Comparison of ENCODE assay signal across 8 cellular contexts in genomic region chr12:31072962-31073361, GRCh38. TPM values are rescaled to one million over a fixed set of nuclear protein-coding genes. Genes with fewer than 3 reads are reported as not detected.
DNase-seq lines count a peak whose midpoint lies in the region; ATAC-seq, FAIRE-seq and TF ChIP-seq lines count a peak whose summit lies in the region.
"Not testable (repeated sequence)": the region's sequence is repeated elsewhere in the genome, so short reads cannot be mapped to it uniquely, and the experiment has no call there.

No MANE protein-coding gene starts in this region.

- dilution Hi-C loops in endothelial cell of umbilical vein (cut with MboI; ENCODE audit: extremely low pct_ligation_motif_present, low sequenced_read_pairs) = not testable (repeated sequence)

- H3K4me1 ChIP-seq in DND-41 (ENCODE audit: insufficient read depth, low read length) = peaks cover 30% of the 10 kb centered on the region
- H3K4me1 ChIP-seq in SJCRH30; endothelial cell of umbilical vein (ENCODE audit: control insufficient read depth, extremely low read depth, insufficient read depth, low read length); parathyroid adenoma; upper lobe of left lung: not testable (repeated sequence)

- H3K36me3 ChIP-seq in DND-41 (ENCODE audit: insufficient read depth, low read length); SJCRH30; endothelial cell of umbilical vein (ENCODE audit: control insufficient read depth in 2 of 2, extremely low read depth in 1 of 2, insufficient read depth in 2 of 2, low read length in 2 of 2); parathyroid adenoma (ENCODE audit: control insufficient read depth, insufficient read depth, low read length); upper lobe of left lung: not testable (repeated sequence)

- peaks cover 31 to 32% of the 10 kb centered on the region in 2 donors for H3K36me3 Mint-ChIP-seq in activated naive CD4-positive, alpha-beta T cell treated with anti-CD3 and anti-CD28 coated beads, Interleukin-2, amount 50 U/mL, for 72 hours

- POLR2A ChIA-PET in endothelial cell of umbilical vein (lab: Charles Lee) = not testable (repeated sequence)

- not testable (repeated sequence) for TF ChIP-seq POLR2A in endothelial cell of umbilical vein (IDR thresholded peaks at IDR 0.05; ENCODE audit: low read depth, low read length); upper lobe of left lung (IDR thresholded peaks at IDR 0.05)

- not testable (repeated sequence) for FAIRE-seq in endothelial cell of umbilical vein (lab: Jason Lieb, UNC)

- not testable (repeated sequence) for H3K9me3 Mint-ChIP-seq in activated naive CD4-positive, alpha-beta T cell treated with anti-CD3 and anti-CD28 coated beads, Interleukin-2, amount 50 U/mL, for 72 hours

- not testable (repeated sequence) for BruUV-seq in endothelial cell of umbilical vein (replicated peaks; lab: Mats Ljungman, UMichigan)

- not testable (repeated sequence) for DNase-seq in DND-41; SJCRH30; activated naive CD4-positive, alpha-beta T cell treated with anti-CD3 and anti-CD28 coated beads, Interleukin-2, amount 50 U/mL, for 72 hours (ENCODE audit: low spot score in 2 of 2); endothelial cell of umbilical vein (ENCODE audit: low read depth, low spot score); upper lobe of left lung
- peak; percentile 18 for DNase-seq in M059J (ENCODE audit: low read depth)
- DNase-seq in left kidney (ENCODE audit: low read depth, low spot score) = peak; percentile 24

- not testable (repeated sequence) for H3K9me1 ChIP-seq in endothelial cell of umbilical vein (replicated peaks; ENCODE audit: control insufficient read depth, extremely low read depth, insufficient read depth, low read length)

- not testable (repeated sequence) for H4K20me1 ChIP-seq in DND-41 (ENCODE audit: insufficient read depth, low read length); endothelial cell of umbilical vein (replicated peaks; ENCODE audit: control insufficient read depth, extremely low read depth, insufficient read depth, low read length)

- H3K27me3 ChIP-seq in DND-41 (ENCODE audit: insufficient read depth, low read length, poor library complexity); SJCRH30; endothelial cell of umbilical vein (ENCODE audit: control insufficient read depth in 2 of 2, insufficient read depth in 2 of 2, low read length in 2 of 2); parathyroid adenoma (ENCODE audit: control insufficient read depth, insufficient read depth, low read length); upper lobe of left lung: not testable (repeated sequence)

- H3K9me3 ChIP-seq in DND-41 (ENCODE audit: insufficient read depth, low read length, severe bottlenecking); SJCRH30 (replicated peaks); endothelial cell of umbilical vein (replicated peaks; ENCODE audit: control insufficient read depth, insufficient read depth, low read length); parathyroid adenoma (ENCODE audit: control insufficient read depth, low read length); upper lobe of left lung: not testable (repeated sequence)

- H2AFZ ChIP-seq in DND-41 (ENCODE audit: low read depth, low read length) (peak overlapping the region; percentile 73), parathyroid adenoma (peak overlapping the region; percentile 78)
- H2AFZ ChIP-seq in endothelial cell of umbilical vein (ENCODE audit: low read depth, low read length) = not testable (repeated sequence)

- peak overlapping the region; percentile 55 to 90 for H3K27ac Mint-ChIP-seq in activated naive CD4-positive, alpha-beta T cell treated with anti-CD3 and anti-CD28 coated beads, Interleukin-2, amount 50 U/mL, for 72 hours

- not testable (repeated sequence) for TF ChIP-seq CTCF in DND-41 (IDR thresholded peaks at IDR 0.05; ENCODE audit: borderline replicate concordance, extremely low read depth, low read length, poor library complexity, severe bottlenecking); endothelial cell of umbilical vein (IDR thresholded peaks at IDR 0.05; ENCODE audit: extremely low read depth in 1 of 2, insufficient read depth in 1 of 2, low read depth in 1 of 2, low read length in 2 of 2); parathyroid adenoma (IDR thresholded peaks at IDR 0.05); upper lobe of left lung (IDR thresholded peaks at IDR 0.05)

- CTCF ChIA-PET in endothelial cell of umbilical vein (lab: Charles Lee) = not testable (repeated sequence)

- WGBS in upper lobe of left lung, 2 donors = 59 to 63% methylated on average over 5 to 6 of the region's 6 CpGs

- not testable (repeated sequence) for ATAC-seq in DND-41 (ENCODE audit: insufficient read depth, low read depth); activated naive CD4-positive, alpha-beta T cell treated with anti-CD3 and anti-CD28 coated beads, Interleukin-2, amount 50 U/mL, for 72 hours
- peak in 1 of 2 donors; percentile 4 for ATAC-seq in upper lobe of left lung (ENCODE audit: low FRiP score in 2 of 2)

- intact Hi-C loops in endothelial cell of umbilical vein (cut with micrococcal nuclease) = loop anchor here (10.0 kb wide), 1 partner anchor 148 kb away; the partner anchor contains the start of gene TSPAN11

- H3K4me3 ChIP-seq in DND-41 (ENCODE audit: low read depth in 1 of 2, low read length in 2 of 2) = peak overlapping the region; percentile 62 to 72; a peak in 3 of 4 replicates
- peak overlapping the region; percentile 100 for H3K4me3 ChIP-seq in SJCRH30
- not testable (repeated sequence) for H3K4me3 ChIP-seq in endothelial cell of umbilical vein (replicated peaks in 1 of 3; ENCODE audit: insufficient read depth in 1 of 3, low read depth in 1 of 3, low read length in 3 of 3)
- H3K4me3 ChIP-seq in parathyroid adenoma (ENCODE audit: low read depth, low read length) = peak overlapping the region; percentile 89
- H3K4me3 ChIP-seq in upper lobe of left lung = peak overlapping the region in 3 of 4 donors; percentile 55 to 79 (median 77)

- TF ChIP-seq EP300 in upper lobe of left lung (IDR thresholded peaks at IDR 0.05) = not testable (repeated sequence)

- H3K4me2 ChIP-seq in DND-41 (ENCODE audit: insufficient read depth, low read length) = peak overlapping the region; percentile 94
- H3K4me2 ChIP-seq in endothelial cell of umbilical vein (ENCODE audit: insufficient read depth, low read length) = not testable (repeated sequence)
- peak overlapping the region; percentile 96 for H3K4me2 ChIP-seq in parathyroid adenoma (ENCODE audit: low read length)

- H3K27ac ChIP-seq in DND-41 (ENCODE audit: low read length) (peak overlapping the region; percentile 90), parathyroid adenoma (peak overlapping the region; percentile 73)
- H3K27ac ChIP-seq in SJCRH30; endothelial cell of umbilical vein (ENCODE audit: insufficient read depth, low read depth, low read length); upper lobe of left lung: not testable (repeated sequence)

- peak overlapping the region; percentile 76 for H3K9ac ChIP-seq in DND-41 (ENCODE audit: low read depth, low read length)
- peak overlapping the region; percentile 12 for H3K9ac ChIP-seq in endothelial cell of umbilical vein (replicated peaks; ENCODE audit: extremely low read depth, insufficient read depth, low read length)
- not testable (repeated sequence) for H3K9ac ChIP-seq in parathyroid adenoma

- H3K79me2 ChIP-seq in DND-41 (ENCODE audit: insufficient read depth, low read length) (peaks cover 36% of the 10 kb centered on the region), endothelial cell of umbilical vein (ENCODE audit: control insufficient read depth, insufficient read depth, low read length) (peaks cover 13% of the 10 kb centered on the region)
- H3K79me2 ChIP-seq in parathyroid adenoma = not testable (repeated sequence)

RNA-seq across cellular contexts. Expression of gene DDX11, which starts 0.7 kb away (rescaled TPM):
- total RNA-seq in M059J (2014; rRNA removed; shearing (Covaris generic)) = 17.2 and 21.2 TPM in 2 replicates
- total RNA-seq in SJCRH30 (2014; rRNA removed; shearing (Covaris generic)) = 42.4 and 58.7 TPM in 2 replicates
- total RNA-seq in activated naive CD4-positive, alpha-beta T cell treated with anti-CD3 and anti-CD28 coated beads, Interleukin-2, amount 50 U/mL, for 72 hours = 100 to 1,000 TPM; 163 to 232 TPM
- total RNA-seq in endothelial cell of umbilical vein (71.4 and 78.3 TPM in 2 replicates), upper lobe of left lung (100 to 1,000 TPM in 1 of 6 donors, 10 to 100 TPM in 5; 13.9 to 117 (median 23.0) TPM)
- 19.4 and 20.8 TPM in 2 replicates for polyA plus RNA-seq in endothelial cell of umbilical vein
- 12.3 and 14.9 TPM in 2 replicates for polyA plus RNA-seq in endothelial cell of umbilical vein (2011; cell fraction: cytosol; rRNA removed)
- polyA plus RNA-seq in endothelial cell of umbilical vein (2011; cell fraction: nucleus; rRNA removed) = 201 and 241 TPM in 2 replicates
- polyA plus RNA-seq in endothelial cell of umbilical vein (2012) = 13.7 and 19.9 TPM in 2 replicates
- polyA minus RNA-seq in endothelial cell of umbilical vein = 31.8 and 48.0 TPM in 2 replicates
- 30.7 TPM for polyA minus RNA-seq in endothelial cell of umbilical vein (2011; cell fraction: cytosol; rRNA and poly(A)+ RNA removed)
- 46.6 and 65.3 TPM in 2 replicates for polyA minus RNA-seq in endothelial cell of umbilical vein (2011; cell fraction: nucleus; rRNA and poly(A)+ RNA removed)
